In genomic region chrX:81202989-81203388, GRCh38 we compare ENCODE assay signal across 8 cellular contexts. TPM values are rescaled to one million over a fixed set of nuclear protein-coding genes. Genes with fewer than 3 reads are reported as not detected.
DNase-seq lines count a peak whose midpoint lies in the region; ATAC-seq and TF ChIP-seq lines count a peak whose summit lies in the region.

No MANE protein-coding gene starts in this region.

- no peak for TF ChIP-seq CTCF in GM23338 (conservative IDR thresholded peaks at IDR 0.05; ENCODE audit: low read depth in 2 of 2)
- no peak for TF ChIP-seq CTCF in SU-DHL-6 (IDR thresholded peaks at IDR 0.05; ENCODE audit: insufficient read depth, low read length, poor library complexity, severe bottlenecking)
- no peak for TF ChIP-seq CTCF in fibroblast of mammary gland (conservative IDR thresholded peaks at IDR 0.05; ENCODE audit: control insufficient read depth, insufficient read depth, low read depth, low read length)

- H3K9me3 ChIP-seq in SU-DHL-6 (ENCODE audit: insufficient read depth, low read length): no peaks in the 10 kb centered on the region

- H3K9me3 Mint-ChIP-seq in GM23338: no peaks in the 10 kb centered on the region

- H3K9ac ChIP-seq in SU-DHL-6 (ENCODE audit: low read length) (peak overlapping the region; percentile 85), rectal smooth muscle tissue (ENCODE audit: low read length) (no peak overlapping the region)

- peak overlapping the region; percentile 7 for H3K27ac Mint-ChIP-seq in GM23338

- H3K4me3 ChIP-seq in GM23338: peak overlapping the region; percentile 61
- peak overlapping the region; percentile 87 for H3K4me3 ChIP-seq in SU-DHL-6 (ENCODE audit: insufficient read depth, low read length, poor library complexity, severe bottlenecking)
- peak overlapping the region; percentile 71 for H3K4me3 ChIP-seq in fibroblast of mammary gland (ENCODE audit: control insufficient read depth, low read depth, low read length)
- H3K4me3 ChIP-seq in rectal smooth muscle tissue (ENCODE audit: low read length): peak overlapping the region; percentile 60

- peaks cover 12% of the 10 kb centered on the region; the same call in 2 of the 3 replicates for H3K4me1 Mint-ChIP-seq in GM23338

- H3K4me1 ChIP-seq in GM23338 (ENCODE audit: insufficient read depth) (peaks cover 10% of the 10 kb centered on the region; the same call in 1 of the 2 replicates), rectal smooth muscle tissue (ENCODE audit: control insufficient read depth, insufficient read depth, low read length) (no peaks in the 10 kb centered on the region)

- H3K27ac ChIP-seq in GM23338 (ENCODE audit: low read depth) (no peak overlapping the region), SU-DHL-6 (ENCODE audit: low read depth, low read length) (peak overlapping the region; percentile 94), rectal smooth muscle tissue (ENCODE audit: low read depth, low read length) (peak overlapping the region; percentile 68)

- H3K4me2 ChIP-seq in GM23338: peak overlapping the region; percentile 75
- peak overlapping the region; percentile 98 for H3K4me2 ChIP-seq in SU-DHL-6 (ENCODE audit: low read depth, low read length, poor library complexity, severe bottlenecking)

- peaks cover 8% of the 10 kb centered on the region; the same call in 2 of the 3 replicates for H3K36me3 Mint-ChIP-seq in GM23338 (ENCODE audit: low read depth)

- ATAC-seq in GM23338 (no peak), HG02973 (IDR thresholded peaks at IDR 0.05; ENCODE audit: unreplicated experiment) (no peak), HG02884 (IDR thresholded peaks at IDR 0.05; ENCODE audit: unreplicated experiment) (no peak), GM21360 (IDR thresholded peaks at IDR 0.05; ENCODE audit: unreplicated experiment) (no peak)

- H3F3A ChIP-seq in GM23338 (replicated peaks; ENCODE audit: low read depth): no peaks in the 10 kb centered on the region
- 0 out of 2 replicates have a peak, but pooled peaks cover 15% of the 10 kb centered on the region for H3F3A ChIP-seq in SU-DHL-6 (ENCODE audit: insufficient read depth)

- H3K36me3 ChIP-seq in GM23338 (ENCODE audit: insufficient read depth): no peaks in the 10 kb centered on the region
- no peaks in the 10 kb centered on the region for H3K36me3 ChIP-seq in SU-DHL-6 (ENCODE audit: low read length)
- no peaks in the 10 kb centered on the region for H3K36me3 ChIP-seq in rectal smooth muscle tissue (ENCODE audit: control insufficient read depth, insufficient read depth, low read length)

- H3K27me3 ChIP-seq in GM23338 (ENCODE audit: insufficient read depth): no peaks in the 10 kb centered on the region
- no peaks in the 10 kb centered on the region for H3K27me3 ChIP-seq in SU-DHL-6 (ENCODE audit: low read length)
- H3K27me3 ChIP-seq in rectal smooth muscle tissue (ENCODE audit: control insufficient read depth, insufficient read depth, low read length): no peaks in the 10 kb centered on the region

- H3K27me3 Mint-ChIP-seq in GM23338 (ENCODE audit: insufficient read depth, low read depth, poor library complexity): no peaks in the 10 kb centered on the region

- DNase-seq in GM23338 (ENCODE audit: low spot score): no peak
- DNase-seq in fibroblast of mammary gland (ENCODE audit: low read depth): no peak
- DNase-seq in dedifferentiated amniotic fluid mesenchymal stem cell (ENCODE audit: extremely low spot score): no peak

- H2AFZ ChIP-seq in GM23338 (no peak overlapping the region), SU-DHL-6 (ENCODE audit: low read depth, low read length, severe bottlenecking) (no peak overlapping the region)

- H3K79me2 ChIP-seq in GM23338 (replicated peaks; ENCODE audit: insufficient read depth) (peaks cover 52% of the 10 kb centered on the region), SU-DHL-6 (ENCODE audit: insufficient read depth, low read length) (peaks cover 59% of the 10 kb centered on the region)

- H3K4me3 Mint-ChIP-seq in GM23338: peak overlapping the region; percentile 97

- no peaks in the 10 kb centered on the region for H4K20me1 ChIP-seq in GM23338 (replicated peaks; ENCODE audit: insufficient read depth)
- H4K20me1 ChIP-seq in SU-DHL-6 (ENCODE audit: low read depth, low read length): no peaks in the 10 kb centered on the region

- H3K9me2 ChIP-seq in GM23338 (ENCODE audit: insufficient read depth): no peaks in the 10 kb centered on the region
- no peaks in the 10 kb centered on the region for H3K9me2 ChIP-seq in SU-DHL-6 (replicated peaks; ENCODE audit: insufficient read depth, low read length)

TF ChIP-seq in GM23338, 12 proteins besides CTCF, POLR2A, EP300 and RAD21 (continues in another document):
- TF ChIP-seq JUNB (IDR thresholded peaks at IDR 0.05; ENCODE audit: unreplicated experiment): no peak
- no peak for TF ChIP-seq REST (IDR thresholded peaks at IDR 0.05; ENCODE audit: unreplicated experiment)
- no peak for TF ChIP-seq ZNF114 (CRISPR knock-in tag; IDR thresholded peaks at IDR 0.05)
- no peak for TF ChIP-seq EZH2phosphoT487 (IDR thresholded peaks at IDR 0.05; ENCODE audit: unreplicated experiment)
- TF ChIP-seq NANOG (IDR thresholded peaks at IDR 0.05; ENCODE audit: borderline replicate concordance): no peak

RNA-seq across cellular contexts. Expression of gene SH3BGRL, which starts 1.1 kb away (rescaled TPM):
- 54.3 and 60.8 TPM in 2 replicates for total RNA-seq in GM23338 (2014; rRNA removed; shearing (Covaris generic))
- 52.3 and 61.1 TPM in 2 replicates for polyA plus RNA-seq in GM23338 (2016; fragmentation: Nextera tagmentation; extraction: Ambion mirVana)

RNA-seq across cellular contexts. Expression of gene HMGN5, which starts 1.3 kb away (rescaled TPM):
- 1.6 and 5.2 TPM in 2 replicates for total RNA-seq in GM23338 (2014; rRNA removed; shearing (Covaris generic))
- 144 and 155 TPM in 2 replicates for polyA plus RNA-seq in GM23338 (2016; fragmentation: Nextera tagmentation; extraction: Ambion mirVana)
